In genomic region chr9:70421272-70422180, GRCh38 we compare ENCODE assay signal across 8 cellular contexts. TPM values are rescaled to one million over a fixed set of nuclear protein-coding genes. Genes with fewer than 3 reads are reported as not detected.
DNase-seq lines count a peak whose midpoint lies in the region; FAIRE-seq and TF ChIP-seq lines count a peak whose summit lies in the region.

No MANE protein-coding gene starts in this region.

- peak overlapping the region; percentile 87 to 99 for H3K9ac ChIP-seq in kidney (ENCODE audit: low read length in 2 of 2)

- H3K9me3 ChIP-seq in ascending aorta (no peaks in the 10 kb centered on the region), kidney (ENCODE audit: control insufficient read depth in 1 of 2, low read length in 2 of 2) (no peaks in the 10 kb centered on the region)

- H3K27me3 ChIP-seq in ascending aorta, result no peaks in the 10 kb centered on the region

- DNase-seq in ELF-1 (ENCODE audit: low read depth, low spot score) (peak; percentile 33), NCI-H69 (lab: John Stamatoyannopoulos, UW) (peak; percentile 86), ascending aorta (ENCODE audit: low spot score in 2 of 2) (peak in 1 of 2 donors; percentile 71), kidney (no peak), UCSD-AML1 (lab: John Stamatoyannopoulos, UW; ENCODE audit: unreplicated experiment) (no peak), NCI-H2227 (lab: John Stamatoyannopoulos, UW; ENCODE audit: unreplicated experiment) (no peak), HEK293T (ENCODE audit: extremely low spot score) (no peak)
- DNase-seq in stimulated activated CD4-positive, alpha-beta T cell treated with anti-CD3 and anti-CD28 coated beads, Interleukin-4, amount 100 ng/mL, for 24 hours, result peak; percentile 55

- H3K27ac ChIP-seq in ascending aorta, result peak overlapping the region; percentile 100
- H3K27ac ChIP-seq in kidney (ENCODE audit: low read depth in 2 of 2, low read length in 2 of 2), result peak overlapping the region; percentile 98 to 100

- POLR2A ChIA-PET in HEK293T (lab: Yijun Ruan, JAX), result interaction anchor here (0.8 to 4.9 kb wide), 9 partner anchors 9 to 74 kb away, joined by 3 to 74 read pairs (median 5); no protein-coding TSS in a partner anchor

- no peak for FAIRE-seq in kidney (lab: Jason Lieb, UNC)

- H3K4me1 ChIP-seq in ascending aorta, result peaks cover 14 to 29% of the 10 kb centered on the region in 2 donors
- H3K4me1 ChIP-seq in kidney (ENCODE audit: control insufficient read depth in 1 of 2, insufficient read depth in 1 of 2, low read depth in 1 of 2, low read length in 2 of 2), result peaks cover 25 to 27% of the 10 kb centered on the region in 2 donors

- H3K4me3 ChIP-seq in ascending aorta, result peak overlapping the region; percentile 54 to 65
- peak overlapping the region; percentile 40 to 85 for H3K4me3 ChIP-seq in kidney (ENCODE audit: low read length in 2 of 2)

- no peak for TF ChIP-seq CTCF in ascending aorta (IDR thresholded peaks at IDR 0.05)
- TF ChIP-seq CTCF in kidney (IDR thresholded peaks at IDR 0.05; ENCODE audit: borderline replicate concordance, extremely low read depth, insufficient read depth), result no peak

- intact Hi-C loops in ascending aorta (cut with DNase I) (loop anchor here (1.0 kb wide), 1 partner anchor 17 kb away; no protein-coding TSS in a partner anchor), kidney (cut with DNase I) (loop anchor here (5.0 kb wide), 1 partner anchor 61 kb away; no protein-coding TSS in a partner anchor)

- CTCF ChIA-PET in HEK293T (lab: Yijun Ruan, JAX), result interaction anchor here (1.5 kb wide), 1 partner anchor 63 kb away, joined by 4 read pairs; no protein-coding TSS in a partner anchor

- H3K36me3 ChIP-seq in ascending aorta (no peaks in the 10 kb centered on the region), kidney (ENCODE audit: control insufficient read depth in 1 of 2, insufficient read depth in 2 of 2, low read length in 2 of 2) (no peaks in the 10 kb centered on the region)

TF ChIP-seq in HEK293T, 16 proteins besides CTCF, POLR2A, EP300 and RAD21:
- no peak for TF ChIP-seq SP1 (IDR thresholded peaks at IDR 0.05)
- TF ChIP-seq BHLHE40 (IDR thresholded peaks at IDR 0.05; ENCODE audit: borderline replicate concordance), result no peak
- no peak for TF ChIP-seq L3MBTL2 (conservative IDR thresholded peaks at IDR 0.05)
- TF ChIP-seq FOXM1 (IDR thresholded peaks at IDR 0.05; ENCODE audit: borderline replicate concordance), result no peak
- TF ChIP-seq HDGF (IDR thresholded peaks at IDR 0.05; ENCODE audit: borderline replicate concordance), result no peak
- TF ChIP-seq SUZ12 (IDR thresholded peaks at IDR 0.05), result no peak
- TF ChIP-seq ARNT (IDR thresholded peaks at IDR 0.05), result no peak
- no peak for TF ChIP-seq CTBP1 (IDR thresholded peaks at IDR 0.05; ENCODE audit: borderline replicate concordance)
- no peak for TF ChIP-seq FOXA1 (IDR thresholded peaks at IDR 0.05)
- no peak for TF ChIP-seq LEF1 (IDR thresholded peaks at IDR 0.05; ENCODE audit: borderline replicate concordance)
- no peak for TF ChIP-seq FOXK2 (IDR thresholded peaks at IDR 0.05)
- TF ChIP-seq ELF4 (IDR thresholded peaks at IDR 0.05), result no peak
TF ChIP-seq in HEK293T: peak in this region for 0.

RNA-seq across cellular contexts. Expression of gene KLF9, which starts 7.1 kb away (rescaled TPM):
- 98.7 TPM for total RNA-seq in ascending aorta
- total RNA-seq in kidney, result 100 TPM
- polyA plus RNA-seq in kidney (ENCODE audit: insufficient read depth, low read depth, low replicate concordance), result 23.5 TPM

Comparison
In these comparisons a context has a peak if more than half of its experiments do, and no peak if none do; other contexts are left out.
1. DNase-seq: peak in ELF-1 (single experiment), NCI-H69 (single experiment) and stimulated activated CD4-positive, alpha-beta T cell treated with anti-CD3 and anti-CD28 coated beads, Interleukin-4, amount 100 ng/mL, for 24 hours (single experiment); none in kidney (single experiment), UCSD-AML1 (single experiment), NCI-H2227 (single experiment) and HEK293T (single experiment).